ENCODE assay signal across 1 cellular context in the genomic region with DNA sequence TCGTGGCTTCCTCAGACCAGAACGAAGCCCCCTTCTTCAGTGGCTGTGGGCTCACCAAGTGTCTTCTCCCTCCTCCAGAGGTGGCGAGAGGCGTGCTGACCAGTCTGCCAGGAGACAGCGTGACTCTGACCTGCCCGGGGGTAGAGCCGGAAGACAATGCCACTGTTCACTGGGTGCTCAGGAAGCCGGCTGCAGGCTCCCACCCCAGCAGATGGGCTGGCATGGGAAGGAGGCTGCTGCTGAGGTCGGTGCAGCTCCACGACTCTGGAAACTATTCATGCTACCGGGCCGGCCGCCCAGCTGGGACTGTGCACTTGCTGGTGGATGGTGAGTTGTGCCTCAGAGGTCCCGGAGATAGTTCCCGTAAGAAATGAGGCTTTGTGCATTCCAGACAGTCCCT.
TF ChIP-seq lines count a peak whose summit lies in the region.

No MANE protein-coding gene starts in this region.

TF ChIP-seq in HEK293T, 16 proteins besides CTCF, POLR2A, EP300 and RAD21 (continued from another document):
- TF ChIP-seq, protein P1, sequence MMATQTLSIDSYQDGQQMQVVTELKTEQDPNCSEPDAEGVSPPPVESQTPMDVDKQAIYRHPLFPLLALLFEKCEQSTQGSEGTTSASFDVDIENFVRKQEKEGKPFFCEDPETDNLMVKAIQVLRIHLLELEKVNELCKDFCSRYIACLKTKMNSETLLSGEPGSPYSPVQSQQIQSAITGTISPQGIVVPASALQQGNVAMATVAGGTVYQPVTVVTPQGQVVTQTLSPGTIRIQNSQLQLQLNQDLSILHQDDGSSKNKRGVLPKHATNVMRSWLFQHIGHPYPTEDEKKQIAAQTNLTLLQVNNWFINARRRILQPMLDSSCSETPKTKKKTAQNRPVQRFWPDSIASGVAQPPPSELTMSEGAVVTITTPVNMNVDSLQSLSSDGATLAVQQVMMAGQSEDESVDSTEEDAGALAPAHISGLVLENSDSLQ (IDR thresholded peaks at IDR 0.05) = no peak
- TF ChIP-seq TARDBP (IDR thresholded peaks at IDR 0.05) = no peak
